13 cellular contexts compared by ENCODE assay signal in genomic region chr3:7504886-7505775, GRCh38.
DNase-seq lines count a peak whose midpoint lies in the region; ATAC-seq and TF ChIP-seq lines count a peak whose summit lies in the region.
"Had no signal": no experiment of that assay in that cellular context is flagged by ENCODE, and none has a peak within 500 bp of the region (broad histone marks: within the 10 kb centered on the region; RNA-seq: fewer than 3 reads in every experiment).

No MANE protein-coding gene starts in this region.

- H3K4me1 ChIP-seq in foreskin keratinocyte, result no peaks in the 10 kb centered on the region
- no peaks in the 10 kb centered on the region for H3K4me1 ChIP-seq in spleen

- H3K4me1 Mint-ChIP-seq in HFFc6 (ENCODE audit: low read depth) (no peaks in the 10 kb centered on the region), WTC11 (no peaks in the 10 kb centered on the region)

- H3K36me3 Mint-ChIP-seq in HFFc6 (ENCODE audit: low read depth) (no peaks in the 10 kb centered on the region), WTC11 (no peaks in the 10 kb centered on the region)

- TF ChIP-seq POLR2A in spleen (IDR thresholded peaks at IDR 0.05), result no peak

- H3K4me3 ChIP-seq in spleen, result no peak overlapping the region
- H3K4me3 ChIP-seq: lung had no signal

- intact Hi-C loops in spleen (cut with DNase I; ENCODE audit: low total_unique reads), result no loop called here

- no peak overlapping the region for H3K4me3 Mint-ChIP-seq in HFFc6
- H3K4me3 Mint-ChIP-seq in WTC11, result no peak overlapping the region
- H3K4me3 Mint-ChIP-seq: effector memory CD8-positive, alpha-beta T cell had no signal

- TF ChIP-seq CTCF in HFFc6 (IDR thresholded peaks at IDR 0.05) (no peak), WTC11 (IDR thresholded peaks at IDR 0.05) (no peak), foreskin keratinocyte (conservative IDR thresholded peaks at IDR 0.05) (no peak), spleen (IDR thresholded peaks at IDR 0.05 in 8 of 11, conservative IDR thresholded peaks at IDR 0.05 in 3 of 11) (no peak)

- CTCF ChIA-PET in WTC11 (lab: Charles Lee), result no interaction called here

- no peaks in the 10 kb centered on the region for H3K27me3 ChIP-seq in foreskin keratinocyte
- H3K27me3 ChIP-seq in spleen (replicated peaks in 1 of 7), result no peaks in the 10 kb centered on the region

- H3K27ac Mint-ChIP-seq in HFFc6 (no peak overlapping the region), WTC11 (no peak overlapping the region)
- H3K27ac Mint-ChIP-seq: activated T-helper 2 cell treated with anti-CD3 and anti-CD28 coated beads, Interferon-gamma antibody, Interleukin-2, Interleukin-4, amounts not matched to agents 10 μg/mL and 5 μg/mL and 100 μg/mL, durations not matched to agents 14 hours and 24 hours and 36 hours; effector memory CD8-positive, alpha-beta T cell had no signal

- no peaks in the 10 kb centered on the region for H3K27me3 Mint-ChIP-seq in HFFc6 (ENCODE audit: insufficient read depth)
- H3K27me3 Mint-ChIP-seq in WTC11 (ENCODE audit: low read depth), result no peaks in the 10 kb centered on the region
- H3K27me3 Mint-ChIP-seq: effector memory CD8-positive, alpha-beta T cell had no signal

- no peak overlapping the region for H3K27ac ChIP-seq in foreskin keratinocyte
- no peak overlapping the region for H3K27ac ChIP-seq in substantia nigra (ENCODE audit: low read depth, low read length, poor library complexity, severe bottlenecking)
- no peak overlapping the region for H3K27ac ChIP-seq in spleen

- DNase-seq in HFFc6 (peak; percentile 5), WTC11 (ENCODE audit: low spot score) (no peak), foreskin keratinocyte (peak in 1 of 2 donors; percentile 71), pulmonary artery endothelial cell (ENCODE audit: low read depth, low spot score) (peak; percentile 98), substantia nigra (lab: John Stamatoyannopoulos, UW) (no peak), spleen (no peak), NCI-H1694 (lab: John Stamatoyannopoulos, UW) (no peak)
- DNase-seq: effector memory CD8-positive, alpha-beta T cell; NCI-H1092 treated with DMSO at 0.1 percent for 48 hours; stimulated activated CD8-positive, alpha-beta memory T cell treated with anti-CD3 and anti-CD28 coated beads, Interleukin-4, amount 100 ng/mL, for 48 hours had no signal

- ATAC-seq in WTC11 (peak; percentile 88), foreskin keratinocyte (peak; percentile 64), GM18502 (IDR thresholded peaks at IDR 0.05; ENCODE audit: poor library complexity, unreplicated experiment) (no peak)
- ATAC-seq: effector memory CD8-positive, alpha-beta T cell had no signal

- 84 to 89% (median 88%) methylated on average over 3 of the region's 3 CpGs for WGBS in spleen, 5 donors

- POLR2A ChIA-PET in WTC11 (lab: Charles Lee), result no interaction called here

- no peaks in the 10 kb centered on the region for H3K36me3 ChIP-seq in spleen

- H3K9me3 ChIP-seq in spleen, result peaks cover 0 to 6% (median 0%) of the 10 kb centered on the region in 8 donors

- H3K9me3 Mint-ChIP-seq in HFFc6 (peaks cover 28% of the 10 kb centered on the region), WTC11 (peaks cover 6% of the 10 kb centered on the region)
- H3K9me3 Mint-ChIP-seq: activated T-helper 2 cell treated with anti-CD3 and anti-CD28 coated beads, Interferon-gamma antibody, Interleukin-2, Interleukin-4, amounts not matched to agents 10 μg/mL and 5 μg/mL and 100 μg/mL, durations not matched to agents 14 hours and 24 hours and 36 hours had no signal

TF ChIP-seq in WTC11, 78 proteins besides CTCF, POLR2A, EP300 and RAD21:
- TF ChIP-seq USF1 (CRISPR knock-in tag; IDR thresholded peaks at IDR 0.05) (no peak), IRF1 (CRISPR knock-in tag; IDR thresholded peaks at IDR 0.05) (no peak), ZNF232 (CRISPR knock-in tag; IDR thresholded peaks at IDR 0.05) (no peak), IRF2 (CRISPR knock-in tag; IDR thresholded peaks at IDR 0.05; ENCODE audit: borderline replicate concordance, low read depth) (no peak)

Comparison
In these comparisons a context has a peak if more than half of its experiments do, and no peak if none do; other contexts are left out.
1. DNase-seq: peak in HFFc6 (single experiment) and pulmonary artery endothelial cell (single experiment); none in WTC11 (single experiment), substantia nigra (0 of 49), spleen (single experiment) and NCI-H1694 (single experiment).